8 cellular contexts compared by ENCODE assay signal in the genomic region with DNA sequence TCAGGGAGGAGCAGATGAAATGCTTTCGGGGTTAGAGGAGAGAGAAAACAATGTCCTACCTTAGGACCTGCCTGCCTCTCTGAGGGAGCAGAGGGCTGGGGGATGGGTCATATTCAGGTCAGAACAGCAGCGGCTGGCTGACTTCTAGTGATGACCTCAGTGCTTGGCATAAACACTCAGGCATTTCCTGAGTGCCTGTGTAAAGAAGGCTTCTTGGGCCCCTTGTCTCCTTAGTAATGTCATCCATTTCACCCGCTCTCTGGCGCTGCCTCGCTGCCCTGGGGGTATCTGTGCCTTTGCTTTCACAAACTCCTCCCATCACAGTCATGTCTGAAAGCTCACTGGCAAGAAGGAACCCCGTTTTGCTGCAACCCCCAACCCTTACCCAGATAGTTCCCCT.
A peak's percentile ranks its signal among the peaks of the same experiment; 100 is the strongest.
DNase-seq lines count a peak whose midpoint lies in the region; ATAC-seq and TF ChIP-seq lines count a peak whose summit lies in the region.

No MANE protein-coding gene starts in this region.

- H3K9me3 Mint-ChIP-seq in stimulated activated naive B cell treated with anti-CD40 and anti-IgM and Interleukin-4, amounts not matched to agents 10 μg/mL and 1 μg/mL and 100 μg/mL, for 72 hours = no peaks in the 10 kb centered on the region
- H3K9me3 Mint-ChIP-seq in activated T-helper 17 cell treated with anti-CD3 and anti-CD28 coated beads, Interleukin-2, amount 50 U/mL, for 72 hours = no peaks in the 10 kb centered on the region

- H3K4me1 Mint-ChIP-seq in stimulated activated naive B cell treated with anti-CD40 and anti-IgM and Interleukin-4, amounts not matched to agents 10 μg/mL and 1 μg/mL and 100 μg/mL, for 72 hours = no peaks in the 10 kb centered on the region
- H3K4me1 Mint-ChIP-seq in activated T-helper 17 cell treated with anti-CD3 and anti-CD28 coated beads, Interleukin-2, amount 50 U/mL, for 72 hours = no peaks in the 10 kb centered on the region

- H3K4me3 Mint-ChIP-seq in stimulated activated naive B cell treated with anti-CD40 and anti-IgM and Interleukin-4, amounts not matched to agents 10 μg/mL and 1 μg/mL and 100 μg/mL, for 72 hours = no peak overlapping the region
- no peak overlapping the region for H3K4me3 Mint-ChIP-seq in activated T-helper 17 cell treated with anti-CD3 and anti-CD28 coated beads, Interleukin-2, amount 50 U/mL, for 72 hours

- no peak overlapping the region for H3K27ac ChIP-seq in A673 (ENCODE audit: low read depth, low read length, poor library complexity, severe bottlenecking)
- peak overlapping the region; percentile 44 for H3K27ac ChIP-seq in HUES64 (ENCODE audit: low read depth, low read length)
- no peak overlapping the region for H3K27ac ChIP-seq in body of pancreas

- H3K27ac Mint-ChIP-seq in stimulated activated naive B cell treated with anti-CD40 and anti-IgM and Interleukin-4, amounts not matched to agents 10 μg/mL and 1 μg/mL and 100 μg/mL, for 72 hours = no peak overlapping the region
- H3K27ac Mint-ChIP-seq in activated T-helper 17 cell treated with anti-CD3 and anti-CD28 coated beads, Interleukin-2, amount 50 U/mL, for 72 hours = no peak overlapping the region

- DNase-seq in A673 (ENCODE audit: low spot score) (peak; percentile 18), body of pancreas (peak; percentile 18 to 72 (median 44)), left kidney (ENCODE audit: low read depth, low spot score) (peak; percentile 71), NCI-H187 treated with DMSO at 0.1 percent for 48 hours (lab: John Stamatoyannopoulos, UW) (no peak)
- no peak for DNase-seq in stimulated activated naive B cell treated with anti-CD40 and anti-IgM and Interleukin-4, amounts not matched to agents 10 μg/mL and 1 μg/mL and 100 μg/mL, for 72 hours

- H3K36me3 ChIP-seq in A673 (ENCODE audit: insufficient read depth, low read length, poor library complexity, severe bottlenecking) (no peaks in the 10 kb centered on the region), HUES64 (ENCODE audit: insufficient read depth, low read length) (no peaks in the 10 kb centered on the region), body of pancreas (replicated peaks in 1 of 2; ENCODE audit: insufficient read depth in 1 of 2, low read depth in 2 of 2) (no peaks in the 10 kb centered on the region)

- H3K4me1 ChIP-seq in A673 (ENCODE audit: insufficient read depth, low read length, poor library complexity, severe bottlenecking) (no peaks in the 10 kb centered on the region), HUES64 (ENCODE audit: insufficient read depth, low read length) (peaks cover 8% of the 10 kb centered on the region), body of pancreas (no peaks in the 10 kb centered on the region)

- H3K36me3 Mint-ChIP-seq in stimulated activated naive B cell treated with anti-CD40 and anti-IgM and Interleukin-4, amounts not matched to agents 10 μg/mL and 1 μg/mL and 100 μg/mL, for 72 hours = no peaks in the 10 kb centered on the region
- H3K36me3 Mint-ChIP-seq in activated T-helper 17 cell treated with anti-CD3 and anti-CD28 coated beads, Interleukin-2, amount 50 U/mL, for 72 hours (ENCODE audit: low read depth) = no peaks in the 10 kb centered on the region

- WGBS in HUES64 = 26% methylated on average over 6 of the region's 6 CpGs
- 40 to 53% methylated on average over 6 of the region's 6 CpGs for WGBS in body of pancreas, 2 donors

- H3K9ac ChIP-seq in HUES64 (ENCODE audit: low read depth, low read length) = no peak overlapping the region; the same call in 1 of the 2 replicates

- BruUV-seq in A673 (replicated peaks; lab: Mats Ljungman, UMichigan) = no TSS peak

- ATAC-seq in body of pancreas (peak; percentile 74), HG03442 (IDR thresholded peaks at IDR 0.05; ENCODE audit: unreplicated experiment) (no peak)
- no peak for ATAC-seq in stimulated activated naive B cell treated with anti-CD40 and anti-IgM and Interleukin-4, amounts not matched to agents 10 μg/mL and 1 μg/mL and 100 μg/mL, for 72 hours (replicated peaks)
- ATAC-seq in activated T-helper 17 cell treated with anti-CD3 and anti-CD28 coated beads, Interleukin-2, amount 50 U/mL, for 72 hours (replicated peaks) = no peak

- H3K27me3 ChIP-seq in A673 (replicated peaks; ENCODE audit: insufficient read depth, low read depth, low read length, poor library complexity) = no peaks in the 10 kb centered on the region
- H3K27me3 ChIP-seq in HUES64 (ENCODE audit: insufficient read depth, low read length) = no peaks in the 10 kb centered on the region
- H3K27me3 ChIP-seq in body of pancreas = no peaks in the 10 kb centered on the region

- intact Hi-C loops in A673 (cut with micrococcal nuclease; ENCODE audit: unreplicated experiment) (no loop called here), body of pancreas (cut with DNase I) (no loop called here)

- TF ChIP-seq POLR2A in body of pancreas (IDR thresholded peaks at IDR 0.05) = no peak

- CTCF ChIA-PET in A673 (lab: Charles Lee) = no interaction called here

- H3K4me3 ChIP-seq in A673 (ENCODE audit: low read depth, low read length, poor library complexity, severe bottlenecking) = no peak overlapping the region
- H3K4me3 ChIP-seq in HUES64 (ENCODE audit: low read length) = no peak overlapping the region
- no peak overlapping the region for H3K4me3 ChIP-seq in body of pancreas

- TF ChIP-seq CTCF in A673 (conservative IDR thresholded peaks at IDR 0.05; ENCODE audit: low read depth, low read length) (no peak), body of pancreas (IDR thresholded peaks at IDR 0.05) (no peak)

- H3K9me3 ChIP-seq in A673 (ENCODE audit: low read depth, low read length, poor library complexity, severe bottlenecking) (no peaks in the 10 kb centered on the region), HUES64 (ENCODE audit: insufficient read depth, low read depth, low read length) (no peaks in the 10 kb centered on the region), body of pancreas (no peaks in the 10 kb centered on the region)

- no peaks in the 10 kb centered on the region for H3K27me3 Mint-ChIP-seq in stimulated activated naive B cell treated with anti-CD40 and anti-IgM and Interleukin-4, amounts not matched to agents 10 μg/mL and 1 μg/mL and 100 μg/mL, for 72 hours
- peaks cover 8% of the 10 kb centered on the region for H3K27me3 Mint-ChIP-seq in activated T-helper 17 cell treated with anti-CD3 and anti-CD28 coated beads, Interleukin-2, amount 50 U/mL, for 72 hours

- POLR2A ChIA-PET in A673 (lab: Charles Lee; ENCODE audit: low non-redundant PET) = no interaction called here

Comparison
In these comparisons a context has a peak if more than half of its experiments do, and no peak if none do; other contexts are left out.
1. DNase-seq: peak in A673 (single experiment), body of pancreas (4 of 4) and left kidney (single experiment); none in NCI-H187 treated with DMSO at 0.1 percent for 48 hours (single experiment) and stimulated activated naive B cell treated with anti-CD40 and anti-IgM and Interleukin-4, amounts not matched to agents 10 μg/mL and 1 μg/mL and 100 μg/mL, for 72 hours (single experiment).